Comparison of ENCODE assay signal across 1 cellular context in genomic region chr1:93844262-93845045, GRCh38.
TF ChIP-seq lines count a peak whose summit lies in the region.

No MANE protein-coding gene starts in this region.

TF ChIP-seq in HEK293, 187 proteins besides CTCF, POLR2A, EP300 and RAD21 (continued from another document):
- peak; percentile 90 for TF ChIP-seq REST (tag by site-specific recombination; IDR thresholded peaks at IDR 0.05)
- peak; percentile 41; the same call in 1 of the 2 replicates for TF ChIP-seq REPIN1 (tag by site-specific recombination; IDR thresholded peaks at IDR 0.05; ENCODE audit: low read depth)
- TF ChIP-seq SALL2 (tag by site-specific recombination; IDR thresholded peaks at IDR 0.05; ENCODE audit: borderline replicate concordance): no peak
- no peak for TF ChIP-seq ZBTB26 (tag by site-specific recombination; optimal IDR thresholded peaks at IDR 0.05)
- no peak for TF ChIP-seq ZNF777 (tag by site-specific recombination; IDR thresholded peaks at IDR 0.05; ENCODE audit: borderline replicate concordance)
- TF ChIP-seq ZBTB17 (tag by site-specific recombination; IDR thresholded peaks at IDR 0.05): peak; percentile 56
- TF ChIP-seq GLIS1 (tag by site-specific recombination; IDR thresholded peaks at IDR 0.05): no peak
- TF ChIP-seq ZEB2 (tag by site-specific recombination; IDR thresholded peaks at IDR 0.05): peak; percentile 62; the same call in 1 of the 2 replicates
- peak; percentile 79 for TF ChIP-seq ZNF654 (tag by site-specific recombination; IDR thresholded peaks at IDR 0.05; ENCODE audit: low read depth)
- no peak for TF ChIP-seq ZNF747 (tag by site-specific recombination; IDR thresholded peaks at IDR 0.05)
- peak; percentile 93 for TF ChIP-seq SP7 (tag by site-specific recombination; IDR thresholded peaks at IDR 0.05)
- TF ChIP-seq INSM2 (tag by site-specific recombination; IDR thresholded peaks at IDR 0.05): no peak
- TF ChIP-seq ZBTB21 (tag by site-specific recombination; IDR thresholded peaks at IDR 0.05): no peak
- TF ChIP-seq TCF7L2 (IDR thresholded peaks at IDR 0.05; ENCODE audit: borderline replicate concordance, low read depth, low read length): no peak
- TF ChIP-seq ZNF596 (tag by site-specific recombination; IDR thresholded peaks at IDR 0.05): no peak
- no peak for TF ChIP-seq ZSCAN23 (tag by site-specific recombination; IDR thresholded peaks at IDR 0.05)
- no peak for TF ChIP-seq ZNF830 (tag by site-specific recombination; IDR thresholded peaks at IDR 0.05; ENCODE audit: low read depth)
- no peak for TF ChIP-seq ZNF621 (tag by site-specific recombination; IDR thresholded peaks at IDR 0.05)
- TF ChIP-seq YY2 (tag by site-specific recombination; IDR thresholded peaks at IDR 0.05): no peak
- no peak for TF ChIP-seq PATZ1 (tag by site-specific recombination; IDR thresholded peaks at IDR 0.05)
- TF ChIP-seq ZNF704 (tag by site-specific recombination; IDR thresholded peaks at IDR 0.05): no peak
- TF ChIP-seq ZXDB (tag by site-specific recombination; IDR thresholded peaks at IDR 0.05): no peak
- TF ChIP-seq ZNF585B (tag by site-specific recombination; IDR thresholded peaks at IDR 0.05): no peak
- TF ChIP-seq ZBTB44 (tag by site-specific recombination; IDR thresholded peaks at IDR 0.05): 0 out of 2 replicates have a peak, but pooled peaks have one; percentile 23
- no peak for TF ChIP-seq ZSCAN16 (tag by site-specific recombination; IDR thresholded peaks at IDR 0.05)
- TF ChIP-seq ZNF768 (tag by site-specific recombination; IDR thresholded peaks at IDR 0.05): no peak
- no peak for TF ChIP-seq ZNF155 (tag by site-specific recombination; IDR thresholded peaks at IDR 0.05)
- TF ChIP-seq ZBTB11 (tag by site-specific recombination; conservative IDR thresholded peaks at IDR 0.05; ENCODE audit: low read depth): no peak
- no peak for TF ChIP-seq OSR2 (tag by site-specific recombination; IDR thresholded peaks at IDR 0.05)
- TF ChIP-seq ZNF404 (tag by site-specific recombination; IDR thresholded peaks at IDR 0.05): no peak
- no peak for TF ChIP-seq ZNF701 (tag by site-specific recombination; IDR thresholded peaks at IDR 0.05)
- no peak for TF ChIP-seq ZNF157 (tag by site-specific recombination; IDR thresholded peaks at IDR 0.05)
- no peak for TF ChIP-seq ZNF48 (tag by site-specific recombination; IDR thresholded peaks at IDR 0.05)
- no peak for TF ChIP-seq ZNF776 (tag by site-specific recombination; IDR thresholded peaks at IDR 0.05; ENCODE audit: borderline replicate concordance)
- peak; percentile 55; the same call in 1 of the 2 replicates for TF ChIP-seq ZNF660 (tag by site-specific recombination; IDR thresholded peaks at IDR 0.05)
- TF ChIP-seq ZNF311 (tag by site-specific recombination; IDR thresholded peaks at IDR 0.05; ENCODE audit: borderline replicate concordance): no peak
- TF ChIP-seq AEBP2 (tag by site-specific recombination; IDR thresholded peaks at IDR 0.05; ENCODE audit: borderline replicate concordance): no peak
- TF ChIP-seq KLF10 (tag by site-specific recombination; IDR thresholded peaks at IDR 0.05): no peak
- TF ChIP-seq PRDM1 (tag by site-specific recombination; IDR thresholded peaks at IDR 0.05): peak; percentile 86
- no peak; the same call in 1 of the 2 replicates for TF ChIP-seq ZNF2 (tag by site-specific recombination; IDR thresholded peaks at IDR 0.05)
- TF ChIP-seq ZNF837 (tag by site-specific recombination; IDR thresholded peaks at IDR 0.05): no peak
- no peak for TF ChIP-seq ZNF146 (tag by site-specific recombination; IDR thresholded peaks at IDR 0.05)
- no peak for TF ChIP-seq ZNF16 (tag by site-specific recombination; IDR thresholded peaks at IDR 0.05; ENCODE audit: low read depth)
- no peak for TF ChIP-seq SCRT1 (tag by site-specific recombination; IDR thresholded peaks at IDR 0.05; ENCODE audit: borderline replicate concordance)
- no peak for TF ChIP-seq HOXD13 (CRISPR knock-in tag; IDR thresholded peaks at IDR 0.05; ENCODE audit: borderline replicate concordance)
- TF ChIP-seq ZNF24 (tag by site-specific recombination; IDR thresholded peaks at IDR 0.05): no peak
